ENCODE assay signal across 1 cellular context in the genomic region with DNA sequence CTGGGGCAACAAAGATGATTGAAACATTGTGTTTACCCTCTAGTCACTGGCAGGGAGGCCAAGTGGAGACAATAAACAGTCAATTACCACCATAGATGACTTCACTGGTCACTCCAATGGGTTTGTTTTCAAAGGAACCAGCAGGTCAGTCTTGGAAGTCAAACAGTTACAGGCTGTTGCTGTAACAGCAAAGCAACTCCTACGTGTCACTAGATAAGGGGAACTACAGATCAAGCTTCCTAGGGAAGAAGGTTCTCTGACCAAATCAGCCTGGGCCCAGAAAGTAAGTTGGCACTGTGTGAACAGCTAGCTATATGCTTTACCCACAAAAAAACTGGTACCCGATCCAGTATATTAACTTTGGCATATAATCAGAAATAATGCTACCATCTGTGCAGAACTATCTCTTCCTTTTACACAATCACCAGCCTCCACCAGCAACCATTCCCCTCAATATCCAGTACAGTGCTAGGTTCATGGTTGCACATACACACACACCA.
A peak's percentile ranks its signal among the peaks of the same experiment; 100 is the strongest.
TF ChIP-seq lines count a peak whose summit lies in the region.

No MANE protein-coding gene starts in this region.

TF ChIP-seq in K562, 482 proteins besides CTCF, POLR2A, EP300 and RAD21 (continued from another document):
- TF ChIP-seq ZNF165 (CRISPR knock-in tag; IDR thresholded peaks at IDR 0.05; ENCODE audit: borderline replicate concordance), result no peak
- no peak for TF ChIP-seq NCOR1 (IDR thresholded peaks at IDR 0.05)
- TF ChIP-seq SMARCC2 (IDR thresholded peaks at IDR 0.05; ENCODE audit: low read depth), result no peak
- no peak for TF ChIP-seq ZNF444 (CRISPR knock-in tag; IDR thresholded peaks at IDR 0.05)
- TF ChIP-seq NCOA6 (IDR thresholded peaks at IDR 0.05), result no peak
- TF ChIP-seq FOXK1 (CRISPR knock-in tag; IDR thresholded peaks at IDR 0.05; ENCODE audit: borderline replicate concordance), result no peak
- TF ChIP-seq HDAC8 (tag; IDR thresholded peaks at IDR 0.05), result no peak; the same call in none of the 2 replicates
- no peak for TF ChIP-seq PRMT5 (CRISPR knock-in tag; IDR thresholded peaks at IDR 0.05)
- no peak for TF ChIP-seq CBFA2T3 (IDR thresholded peaks at IDR 0.05)
- TF ChIP-seq DNMT1 (IDR thresholded peaks at IDR 0.05), result no peak
- no peak for TF ChIP-seq ZNF324 (CRISPR knock-in tag; IDR thresholded peaks at IDR 0.05)
- no peak for TF ChIP-seq PCBP2 (IDR thresholded peaks at IDR 0.05; ENCODE audit: low read depth, low read length, poor library complexity, severe bottlenecking)
- no peak for TF ChIP-seq ELF2 (CRISPR knock-in tag; IDR thresholded peaks at IDR 0.05)
- 0 out of 2 replicates have a peak, but pooled peaks have one; percentile 21 for TF ChIP-seq RBFOX2 (IDR thresholded peaks at IDR 0.05; ENCODE audit: low read depth, low read length)
- TF ChIP-seq TRIM24 (IDR thresholded peaks at IDR 0.05), result peak in 1 of 2 experiments; percentile 57; a peak in 1 of 4 replicates
- TF ChIP-seq ZNF311 (CRISPR knock-in tag; IDR thresholded peaks at IDR 0.05), result no peak
- no peak for TF ChIP-seq HNRNPL (IDR thresholded peaks at IDR 0.05; ENCODE audit: low read depth, low read length)
- no peak for TF ChIP-seq SRSF3 (IDR thresholded peaks at IDR 0.05; ENCODE audit: insufficient read depth, low read length)
- TF ChIP-seq, protein P1, sequence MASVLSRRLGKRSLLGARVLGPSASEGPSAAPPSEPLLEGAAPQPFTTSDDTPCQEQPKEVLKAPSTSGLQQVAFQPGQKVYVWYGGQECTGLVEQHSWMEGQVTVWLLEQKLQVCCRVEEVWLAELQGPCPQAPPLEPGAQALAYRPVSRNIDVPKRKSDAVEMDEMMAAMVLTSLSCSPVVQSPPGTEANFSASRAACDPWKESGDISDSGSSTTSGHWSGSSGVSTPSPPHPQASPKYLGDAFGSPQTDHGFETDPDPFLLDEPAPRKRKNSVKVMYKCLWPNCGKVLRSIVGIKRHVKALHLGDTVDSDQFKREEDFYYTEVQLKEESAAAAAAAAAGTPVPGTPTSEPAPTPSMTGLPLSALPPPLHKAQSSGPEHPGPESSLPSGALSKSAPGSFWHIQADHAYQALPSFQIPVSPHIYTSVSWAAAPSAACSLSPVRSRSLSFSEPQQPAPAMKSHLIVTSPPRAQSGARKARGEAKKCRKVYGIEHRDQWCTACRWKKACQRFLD (CRISPR knock-in tag; IDR thresholded peaks at IDR 0.05), result peak; percentile 45; the same call in 1 of the 2 replicates
- TF ChIP-seq, protein P2, sequence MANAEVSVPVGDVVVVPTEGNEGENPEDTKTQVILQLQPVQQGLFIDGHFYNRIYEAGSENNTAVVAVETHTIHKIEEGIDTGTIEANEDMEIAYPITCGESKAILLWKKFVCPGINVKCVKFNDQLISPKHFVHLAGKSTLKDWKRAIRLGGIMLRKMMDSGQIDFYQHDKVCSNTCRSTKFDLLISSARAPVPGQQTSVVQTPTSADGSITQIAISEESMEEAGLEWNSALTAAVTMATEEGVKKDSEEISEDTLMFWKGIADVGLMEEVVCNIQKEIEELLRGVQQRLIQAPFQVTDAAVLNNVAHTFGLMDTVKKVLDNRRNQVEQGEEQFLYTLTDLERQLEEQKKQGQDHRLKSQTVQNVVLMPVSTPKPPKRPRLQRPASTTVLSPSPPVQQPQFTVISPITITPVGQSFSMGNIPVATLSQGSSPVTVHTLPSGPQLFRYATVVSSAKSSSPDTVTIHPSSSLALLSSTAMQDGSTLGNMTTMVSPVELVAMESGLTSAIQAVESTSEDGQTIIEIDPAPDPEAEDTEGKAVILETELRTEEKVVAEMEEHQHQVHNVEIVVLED (CRISPR knock-in tag; IDR thresholded peaks at IDR 0.05), result 0 out of 2 replicates have a peak, but pooled peaks have one; percentile 32
- no peak; the same call in 1 of the 2 replicates for TF ChIP-seq KLF6 (CRISPR knock-in tag; IDR thresholded peaks at IDR 0.05; ENCODE audit: borderline replicate concordance)
- TF ChIP-seq ARID1B (IDR thresholded peaks at IDR 0.05), result no peak; the same call in 1 of the 2 replicates
- TF ChIP-seq HNRNPK (IDR thresholded peaks at IDR 0.05; ENCODE audit: low read depth, low read length, poor library complexity, severe bottlenecking), result no peak
- peak; percentile 18; the same call in 1 of the 2 replicates for TF ChIP-seq JUND (IDR thresholded peaks at IDR 0.05; ENCODE audit: borderline replicate concordance, low read depth, low read length)
- TF ChIP-seq JUND (tag; IDR thresholded peaks at IDR 0.05; ENCODE audit: borderline replicate concordance, low read depth, low read length), result peak; percentile 24; the same call in 1 of the 3 replicates
- 0 out of 2 replicates have a peak, but pooled peaks have one; percentile 10 for TF ChIP-seq PYGO2 (tag; IDR thresholded peaks at IDR 0.05)
- no peak for TF ChIP-seq ETS2 (tag; IDR thresholded peaks at IDR 0.05; ENCODE audit: borderline replicate concordance, poor library complexity, severe bottlenecking)
- no peak for TF ChIP-seq KHSRP (IDR thresholded peaks at IDR 0.05)
- TF ChIP-seq GTF2F1 (IDR thresholded peaks at IDR 0.05; ENCODE audit: low read depth, low read length), result no peak
- no peak for TF ChIP-seq BRF1 (IDR thresholded peaks at IDR 0.05; ENCODE audit: borderline replicate concordance, extremely low read depth, insufficient read length)
- no peak for TF ChIP-seq GABPB2 (CRISPR knock-in tag; conservative IDR thresholded peaks at IDR 0.05)
- no peak for TF ChIP-seq MTA2 (IDR thresholded peaks at IDR 0.05; ENCODE audit: low read depth)
- no peak for TF ChIP-seq KLF1 (tag; IDR thresholded peaks at IDR 0.05)
- no peak for TF ChIP-seq ZNF785 (CRISPR knock-in tag; IDR thresholded peaks at IDR 0.05)
- peak; percentile 70; the same call in 1 of the 2 replicates for TF ChIP-seq FOXJ2 (tag; IDR thresholded peaks at IDR 0.05)
- TF ChIP-seq, protein P3, sequence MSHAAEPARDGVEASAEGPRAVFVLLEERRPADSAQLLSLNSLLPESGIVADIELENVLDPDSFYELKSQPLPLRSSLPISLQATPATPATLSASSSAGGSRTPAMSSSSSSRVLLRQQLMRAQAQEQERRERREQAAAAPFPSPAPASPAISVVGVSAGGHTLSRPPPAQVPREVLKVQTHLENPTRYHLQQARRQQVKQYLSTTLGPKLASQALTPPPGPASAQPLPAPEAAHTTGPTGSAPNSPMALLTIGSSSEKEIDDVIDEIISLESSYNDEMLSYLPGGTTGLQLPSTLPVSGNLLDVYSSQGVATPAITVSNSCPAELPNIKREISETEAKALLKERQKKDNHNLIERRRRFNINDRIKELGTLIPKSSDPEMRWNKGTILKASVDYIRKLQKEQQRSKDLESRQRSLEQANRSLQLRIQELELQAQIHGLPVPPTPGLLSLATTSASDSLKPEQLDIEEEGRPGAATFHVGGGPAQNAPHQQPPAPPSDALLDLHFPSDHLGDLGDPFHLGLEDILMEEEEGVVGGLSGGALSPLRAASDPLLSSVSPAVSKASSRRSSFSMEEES (CRISPR knock-in tag; IDR thresholded peaks at IDR 0.05), result no peak
- TF ChIP-seq RBM34 (IDR thresholded peaks at IDR 0.05; ENCODE audit: borderline replicate concordance, insufficient read depth, low read length), result no peak
- no peak for TF ChIP-seq ZNF124 (CRISPR knock-in tag; IDR thresholded peaks at IDR 0.05)
- TF ChIP-seq ZNF41 (CRISPR knock-in tag; conservative IDR thresholded peaks at IDR 0.05), result 0 out of 2 replicates have a peak, but pooled peaks have one; percentile 43
- TF ChIP-seq, protein P4, sequence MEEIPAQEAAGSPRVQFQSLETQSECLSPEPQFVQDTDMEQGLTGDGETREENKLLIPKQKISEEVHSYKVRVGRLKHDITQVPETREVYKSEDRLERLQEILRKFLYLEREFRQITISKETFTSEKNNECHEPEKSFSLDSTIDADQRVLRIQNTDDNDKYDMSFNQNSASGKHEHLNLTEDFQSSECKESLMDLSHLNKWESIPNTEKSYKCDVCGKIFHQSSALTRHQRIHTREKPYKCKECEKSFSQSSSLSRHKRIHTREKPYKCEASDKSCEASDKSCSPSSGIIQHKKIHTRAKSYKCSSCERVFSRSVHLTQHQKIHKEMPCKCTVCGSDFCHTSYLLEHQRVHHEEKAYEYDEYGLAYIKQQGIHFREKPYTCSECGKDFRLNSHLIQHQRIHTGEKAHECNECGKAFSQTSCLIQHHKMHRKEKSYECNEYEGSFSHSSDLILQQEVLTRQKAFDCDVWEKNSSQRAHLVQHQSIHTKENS (CRISPR knock-in tag; IDR thresholded peaks at IDR 0.05), result no peak
- TF ChIP-seq NR2C1 (IDR thresholded peaks at IDR 0.05), result no peak
- TF ChIP-seq NR2C1 (tag; IDR thresholded peaks at IDR 0.05), result peak; percentile 62
- no peak for TF ChIP-seq NONO (IDR thresholded peaks at IDR 0.05; ENCODE audit: low read depth in 2 of 2, low read length in 1 of 2)
- TF ChIP-seq, protein P5, sequence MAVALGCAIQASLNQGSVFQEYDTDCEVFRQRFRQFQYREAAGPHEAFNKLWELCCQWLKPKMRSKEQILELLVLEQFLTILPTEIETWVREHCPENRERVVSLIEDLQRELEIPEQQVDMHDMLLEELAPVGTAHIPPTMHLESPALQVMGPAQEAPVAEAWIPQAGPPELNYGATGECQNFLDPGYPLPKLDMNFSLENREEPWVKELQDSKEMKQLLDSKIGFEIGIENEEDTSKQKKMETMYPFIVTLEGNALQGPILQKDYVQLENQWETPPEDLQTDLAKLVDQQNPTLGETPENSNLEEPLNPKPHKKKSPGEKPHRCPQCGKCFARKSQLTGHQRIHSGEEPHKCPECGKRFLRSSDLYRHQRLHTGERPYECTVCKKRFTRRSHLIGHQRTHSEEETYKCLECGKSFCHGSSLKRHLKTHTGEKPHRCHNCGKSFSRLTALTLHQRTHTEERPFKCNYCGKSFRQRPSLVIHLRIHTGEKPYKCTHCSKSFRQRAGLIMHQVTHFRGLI (CRISPR knock-in tag; IDR thresholded peaks at IDR 0.05), result peak; percentile 80
- no peak; the same call in 1 of the 2 replicates for TF ChIP-seq DMBX1 (CRISPR knock-in tag; IDR thresholded peaks at IDR 0.05; ENCODE audit: borderline replicate concordance)
- TF ChIP-seq, protein P6, sequence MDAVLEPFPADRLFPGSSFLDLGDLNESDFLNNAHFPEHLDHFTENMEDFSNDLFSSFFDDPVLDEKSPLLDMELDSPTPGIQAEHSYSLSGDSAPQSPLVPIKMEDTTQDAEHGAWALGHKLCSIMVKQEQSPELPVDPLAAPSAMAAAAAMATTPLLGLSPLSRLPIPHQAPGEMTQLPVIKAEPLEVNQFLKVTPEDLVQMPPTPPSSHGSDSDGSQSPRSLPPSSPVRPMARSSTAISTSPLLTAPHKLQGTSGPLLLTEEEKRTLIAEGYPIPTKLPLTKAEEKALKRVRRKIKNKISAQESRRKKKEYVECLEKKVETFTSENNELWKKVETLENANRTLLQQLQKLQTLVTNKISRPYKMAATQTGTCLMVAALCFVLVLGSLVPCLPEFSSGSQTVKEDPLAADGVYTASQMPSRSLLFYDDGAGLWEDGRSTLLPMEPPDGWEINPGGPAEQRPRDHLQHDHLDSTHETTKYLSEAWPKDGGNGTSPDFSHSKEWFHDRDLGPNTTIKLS (IDR thresholded peaks at IDR 0.05; ENCODE audit: borderline replicate concordance, low read depth), result peak; percentile 71
- TF ChIP-seq U2AF1 (optimal IDR thresholded peaks at IDR 0.05; ENCODE audit: low read depth, low read length), result no peak
- TF ChIP-seq PHF21A (IDR thresholded peaks at IDR 0.05; ENCODE audit: borderline replicate concordance, low read depth), result no peak
- no peak for TF ChIP-seq ZFP30 (CRISPR knock-in tag; IDR thresholded peaks at IDR 0.05; ENCODE audit: borderline replicate concordance)
